ENCODE assay signal across 1 cellular context in genomic region chr1:39051956-39052355, GRCh38.
TF ChIP-seq lines count a peak whose summit lies in the region.

No MANE protein-coding gene starts in this region.

TF ChIP-seq in WTC11, 78 proteins besides CTCF, POLR2A, EP300 and RAD21 (continued from another document):
- TF ChIP-seq NFE2L1 (CRISPR knock-in tag; IDR thresholded peaks at IDR 0.05) (no peak), ZNF263 (CRISPR knock-in tag; IDR thresholded peaks at IDR 0.05; ENCODE audit: low read depth) (no peak), ZNF532 (CRISPR knock-in tag; IDR thresholded peaks at IDR 0.05; ENCODE audit: borderline replicate concordance) (no peak), IRF1 (CRISPR knock-in tag; IDR thresholded peaks at IDR 0.05) (no peak), AFF4 (CRISPR knock-in tag; IDR thresholded peaks at IDR 0.05; ENCODE audit: borderline replicate concordance) (no peak), ETV6 (CRISPR knock-in tag; IDR thresholded peaks at IDR 0.05) (no peak), EMX1 (CRISPR knock-in tag; IDR thresholded peaks at IDR 0.05) (no peak), GTF2I (CRISPR knock-in tag; conservative IDR thresholded peaks at IDR 0.05) (no peak), ZNF121 (CRISPR knock-in tag; IDR thresholded peaks at IDR 0.05) (no peak), CBFB (CRISPR knock-in tag; IDR thresholded peaks at IDR 0.05; ENCODE audit: low read depth) (no peak), NR2C2 (CRISPR knock-in tag; IDR thresholded peaks at IDR 0.05) (no peak), ATF1 (CRISPR knock-in tag; IDR thresholded peaks at IDR 0.05) (no peak), ZNF281 (CRISPR knock-in tag; IDR thresholded peaks at IDR 0.05) (no peak), PRDM15 (CRISPR knock-in tag; IDR thresholded peaks at IDR 0.05) (no peak), SP1 (CRISPR knock-in tag; conservative IDR thresholded peaks at IDR 0.05) (no peak), JAZF1 (CRISPR knock-in tag; IDR thresholded peaks at IDR 0.05) (no peak), HMGA2 (CRISPR knock-in tag; IDR thresholded peaks at IDR 0.05) (no peak), ZNF219 (CRISPR knock-in tag; IDR thresholded peaks at IDR 0.05; ENCODE audit: borderline replicate concordance) (no peak)
